9 cellular contexts compared by ENCODE assay signal in genomic region chr1:198168180-198168579, GRCh38. TPM values are rescaled to one million over a fixed set of nuclear protein-coding genes. Genes with fewer than 3 reads are reported as not detected.
A peak's percentile ranks its signal among the peaks of the same experiment; 100 is the strongest.
DNase-seq lines count a peak whose midpoint lies in the region; FAIRE-seq and TF ChIP-seq lines count a peak whose summit lies in the region.
"Had no signal": no experiment of that assay in that cellular context is flagged by ENCODE, and none has a peak within 500 bp of the region (broad histone marks: within the 10 kb centered on the region; RNA-seq: fewer than 3 reads in every experiment).

No MANE protein-coding gene starts in this region.

- dilution Hi-C loops in mammary epithelial cell (cut with HindIII; ENCODE audit: low sequenced_read_pairs), result no loop called here

- CTCF ChIA-PET in activated CD4-positive, alpha-beta T cell treated with anti-CD3 and anti-CD28 coated beads, Interleukin-2, amount 10 ng/mL, durations not matched to agents 7 days and 5 days (lab: Charles Lee), result interaction anchor here (1.1 to 1.7 kb wide), 3 partner anchors 9 to 12 kb away, joined by 3 to 4 read pairs (median 4); partner anchors contain the start of gene NEK7
- CTCF ChIA-PET in mammary epithelial cell (lab: Charles Lee; ENCODE audit: low non-redundant PET), result no interaction called here

- no peaks in the 10 kb centered on the region for H3K9me2 ChIP-seq in MM.1S (replicated peaks; ENCODE audit: insufficient read depth, low read length)

- H2AFZ ChIP-seq in mammary epithelial cell (ENCODE audit: low read depth, low read length), result no peak overlapping the region
- no peak overlapping the region for H2AFZ ChIP-seq in MM.1S (ENCODE audit: low read length)

- WGBS in mammary epithelial cell (ENCODE audit: low coverage, missing lambda C conversion rate), result 0% methylated on average over 1 of the region's 2 CpGs
- WGBS in small intestine, 3 donors, result 58 to 73% (median 64%) methylated on average over 2 of the region's 2 CpGs

- H3K27me3 ChIP-seq in mammary epithelial cell (ENCODE audit: insufficient read depth, low read length) (no peaks in the 10 kb centered on the region), skeletal muscle satellite cell (ENCODE audit: control insufficient read depth, insufficient read depth, low read length) (no peaks in the 10 kb centered on the region), MM.1S (replicated peaks; ENCODE audit: insufficient read depth, low read length) (no peaks in the 10 kb centered on the region), small intestine (ENCODE audit: control insufficient read depth in 2 of 2, insufficient read depth in 2 of 2, low read length in 2 of 2) (no peaks in the 10 kb centered on the region)

- H3K4me2 ChIP-seq in mammary epithelial cell (ENCODE audit: insufficient read depth, low read depth, low read length) (peak overlapping the region; percentile 28), skeletal muscle satellite cell (ENCODE audit: low read length) (peak overlapping the region; percentile 53), MM.1S (ENCODE audit: low read depth, low read length) (no peak overlapping the region)

- H3K9me3 ChIP-seq in KOPT-K1 (ENCODE audit: insufficient read depth, low read length, poor library complexity, severe bottlenecking) (no peaks in the 10 kb centered on the region), mammary epithelial cell (replicated peaks; ENCODE audit: insufficient read depth, low read length) (no peaks in the 10 kb centered on the region), skeletal muscle satellite cell (replicated peaks; ENCODE audit: low read length) (no peaks in the 10 kb centered on the region), MM.1S (replicated peaks; ENCODE audit: insufficient read depth, low read length) (no peaks in the 10 kb centered on the region), small intestine (ENCODE audit: control insufficient read depth, low read depth) (no peaks in the 10 kb centered on the region)

- DNase-seq in activated CD4-positive, alpha-beta T cell treated with anti-CD3 and anti-CD28 coated beads, Interleukin-2, amount 10 ng/mL, durations not matched to agents 7 days and 5 days, result no peak
- no peak for DNase-seq in activated CD4-positive, alpha-beta T cell treated with anti-CD3 and anti-CD28 coated beads, Interleukin-2, amount 50 U/mL, for 1 hour
- peak; percentile 56 for DNase-seq in mammary epithelial cell
- DNase-seq in MM.1S, result no peak
- DNase-seq in small intestine, result no peak
- no peak for DNase-seq in globus pallidus (ENCODE audit: low spot score)
- DNase-seq: posterior cingulate gyrus had no signal

- no peaks in the 10 kb centered on the region for H4K20me1 ChIP-seq in mammary epithelial cell (ENCODE audit: insufficient read depth, low read length)
- peaks cover 29% of the 10 kb centered on the region; the same call in 1 of the 2 replicates for H4K20me1 ChIP-seq in MM.1S (ENCODE audit: insufficient read depth, low read length)

- H3K9me3 Mint-ChIP-seq in activated CD4-positive, alpha-beta T cell treated with anti-CD3 and anti-CD28 coated beads, Interleukin-2, amount 10 ng/mL, durations not matched to agents 7 days and 5 days, result peaks cover 3% of the 10 kb centered on the region

- H3F3A ChIP-seq in MM.1S (ENCODE audit: insufficient read depth, low read length), result no peaks in the 10 kb centered on the region

- peaks cover 18% of the 10 kb centered on the region for H3K36me3 Mint-ChIP-seq in activated CD4-positive, alpha-beta T cell treated with anti-CD3 and anti-CD28 coated beads, Interleukin-2, amount 10 ng/mL, durations not matched to agents 7 days and 5 days (ENCODE audit: low read depth)

- H3K27ac ChIP-seq in KOPT-K1 (ENCODE audit: low read depth, low read length, poor library complexity, severe bottlenecking), result peak overlapping the region; percentile 80
- peak overlapping the region; percentile 58 for H3K27ac ChIP-seq in mammary epithelial cell (ENCODE audit: insufficient read depth, low read depth, low read length)
- H3K27ac ChIP-seq in MM.1S (ENCODE audit: low read length), result no peak overlapping the region
- no peak overlapping the region for H3K27ac ChIP-seq in small intestine (ENCODE audit: low read depth in 1 of 2, low read length in 1 of 2)

- no peak for FAIRE-seq in small intestine (lab: Jason Lieb, UNC)

- H3K27ac Mint-ChIP-seq in activated CD4-positive, alpha-beta T cell treated with anti-CD3 and anti-CD28 coated beads, Interleukin-2, amount 10 ng/mL, durations not matched to agents 7 days and 5 days, result peak overlapping the region; percentile 91

- H3K9ac ChIP-seq in mammary epithelial cell (ENCODE audit: insufficient read depth, low read length) (no peak overlapping the region), skeletal muscle satellite cell (ENCODE audit: low read depth, low read length) (no peak overlapping the region), MM.1S (ENCODE audit: low read length) (no peak overlapping the region)

- H3K4me1 Mint-ChIP-seq in activated CD4-positive, alpha-beta T cell treated with anti-CD3 and anti-CD28 coated beads, Interleukin-2, amount 10 ng/mL, durations not matched to agents 7 days and 5 days, result peaks cover 85% of the 10 kb centered on the region

- in situ Hi-C loops in mammary epithelial cell (cut with MboI; ENCODE audit: low sequenced_read_pairs in 2 of 2), result loop anchor here in 1 of 2 donors (25.0 kb wide), 1 partner anchor 294 kb away; no protein-coding TSS in a partner anchor

- POLR2A ChIA-PET in activated CD4-positive, alpha-beta T cell treated with anti-CD3 and anti-CD28 coated beads, Interleukin-2, amount 10 ng/mL, durations not matched to agents 7 days and 5 days (lab: Charles Lee), result no interaction called here

- no peaks in the 10 kb centered on the region for H3K27me3 Mint-ChIP-seq in activated CD4-positive, alpha-beta T cell treated with anti-CD3 and anti-CD28 coated beads, Interleukin-2, amount 10 ng/mL, durations not matched to agents 7 days and 5 days

- no peak overlapping the region for H3K4me3 ChIP-seq in mammary epithelial cell (replicated peaks in 1 of 3; ENCODE audit: insufficient read depth in 1 of 3, low read depth in 2 of 3, low read length in 3 of 3)
- H3K4me3 ChIP-seq in skeletal muscle satellite cell (ENCODE audit: low read length), result no peak overlapping the region
- no peak overlapping the region for H3K4me3 ChIP-seq in MM.1S (ENCODE audit: low read length)
- H3K4me3 ChIP-seq in small intestine (ENCODE audit: low read depth in 1 of 2, low read length in 2 of 2), result no peak overlapping the region

- H3K36me3 ChIP-seq in KOPT-K1 (ENCODE audit: insufficient read depth, low read length), result no peaks in the 10 kb centered on the region
- no peaks in the 10 kb centered on the region for H3K36me3 ChIP-seq in mammary epithelial cell (ENCODE audit: insufficient read depth, low read length)
- no peaks in the 10 kb centered on the region for H3K36me3 ChIP-seq in skeletal muscle satellite cell (ENCODE audit: insufficient read depth, low read length)
- no peaks in the 10 kb centered on the region for H3K36me3 ChIP-seq in MM.1S (replicated peaks; ENCODE audit: insufficient read depth, low read length)
- H3K36me3 ChIP-seq in small intestine (ENCODE audit: control insufficient read depth in 2 of 2, insufficient read depth in 2 of 2, low read length in 2 of 2), result no peaks in the 10 kb centered on the region

- peaks cover 98% of the 10 kb centered on the region for H3K79me2 ChIP-seq in mammary epithelial cell (ENCODE audit: insufficient read depth, low read length)
- H3K79me2 ChIP-seq in MM.1S (ENCODE audit: low read length), result peaks cover 100% of the 10 kb centered on the region

- H3K4me3 Mint-ChIP-seq in activated CD4-positive, alpha-beta T cell treated with anti-CD3 and anti-CD28 coated beads, Interleukin-2, amount 10 ng/mL, durations not matched to agents 7 days and 5 days, result peak overlapping the region; percentile 3

- intact Hi-C loops in mammary epithelial cell (cut with micrococcal nuclease), result no loop called here

- H3K4me1 ChIP-seq in mammary epithelial cell (ENCODE audit: insufficient read depth, low read length) (peaks cover 44% of the 10 kb centered on the region), skeletal muscle satellite cell (ENCODE audit: control insufficient read depth, insufficient read depth, low read length) (peaks cover 36% of the 10 kb centered on the region), MM.1S (ENCODE audit: low read length) (no peaks in the 10 kb centered on the region), small intestine (ENCODE audit: control insufficient read depth in 2 of 2, insufficient read depth in 1 of 2, low read depth in 1 of 2, low read length in 1 of 2) (peaks cover 9 to 27% of the 10 kb centered on the region in 2 donors)

- no TSS peak for BruUV-seq in mammary epithelial cell (replicated peaks; lab: Mats Ljungman, UMichigan)

- no peak for TF ChIP-seq CTCF in mammary epithelial cell (conservative IDR thresholded peaks at IDR 0.05 in 1 of 2, IDR thresholded peaks at IDR 0.05 in 1 of 2; ENCODE audit: extremely low read depth in 1 of 2, insufficient read depth in 1 of 2, low read depth in 1 of 2, low read length in 2 of 2)
- no peak for TF ChIP-seq CTCF in MM.1S (IDR thresholded peaks at IDR 0.05; ENCODE audit: low read length)

RNA-seq across cellular contexts. Expression of gene NEK7, which starts 11.4 kb away (rescaled TPM):
- 10 to 100 TPM; 49.1 to 49.3 TPM for total RNA-seq in activated CD4-positive, alpha-beta T cell treated with anti-CD3 and anti-CD28 coated beads, Interleukin-2, amount 10 ng/mL, durations not matched to agents 7 days and 5 days
- total RNA-seq in mammary epithelial cell, result 10 to 100 TPM; 51.2 to 89.2 TPM
- polyA plus RNA-seq in mammary epithelial cell, result 48.0 TPM
- polyA minus RNA-seq in mammary epithelial cell, result 71.3 TPM
- total RNA-seq in skeletal muscle satellite cell (2012; rRNA removed), result 48.9 and 62.5 TPM in 2 replicates
- 10 to 100 TPM; 14.9 to 29.1 (median 25.4) TPM for polyA plus RNA-seq in small intestine

Comparison
In these comparisons a context has a peak if more than half of its experiments do, and no peak if none do; other contexts are left out.
1. H3K27ac ChIP-seq: peak in KOPT-K1 (single experiment) and mammary epithelial cell (single experiment); none in MM.1S (single experiment) and small intestine (0 of 2).